ENCODE assay signal across 1 cellular context in genomic region chr2:152355411-152355831, GRCh38.
TF ChIP-seq lines count a peak whose summit lies in the region.

No MANE protein-coding gene starts in this region.

TF ChIP-seq in HepG2, 621 proteins besides CTCF, POLR2A, EP300 and RAD21 (continued from another document and continues in another):
- TF ChIP-seq GPBP1L1 (CRISPR knock-in tag; IDR thresholded peaks at IDR 0.05) (no peak), ZNF251 (CRISPR knock-in tag; IDR thresholded peaks at IDR 0.05) (no peak), ZNF772 (CRISPR knock-in tag; IDR thresholded peaks at IDR 0.05) (no peak), ZNF264 (CRISPR knock-in tag; IDR thresholded peaks at IDR 0.05) (no peak), SALL1 (CRISPR knock-in tag; IDR thresholded peaks at IDR 0.05) (peak; percentile 57; the same call in 1 of the 2 replicates), ZMYM4 (CRISPR knock-in tag; IDR thresholded peaks at IDR 0.05) (no peak), LBX2 (CRISPR knock-in tag; IDR thresholded peaks at IDR 0.05; ENCODE audit: borderline replicate concordance) (no peak), ZNF468 (CRISPR knock-in tag; IDR thresholded peaks at IDR 0.05) (no peak), ZGPAT (CRISPR knock-in tag; IDR thresholded peaks at IDR 0.05) (no peak), TCF7 (IDR thresholded peaks at IDR 0.05; ENCODE audit: low read depth) (peak; percentile 91), ZNF407 (CRISPR knock-in tag; IDR thresholded peaks at IDR 0.05; ENCODE audit: not compliant biosample characterization) (no peak), GLI4 (CRISPR knock-in tag; IDR thresholded peaks at IDR 0.05; ENCODE audit: borderline replicate concordance) (no peak), HNF4A (CRISPR knock-in tag; IDR thresholded peaks at IDR 0.05) (peak; percentile 60), ZFP36 (IDR thresholded peaks at IDR 0.05; ENCODE audit: borderline replicate concordance, low read depth, low read length, partially characterized antibody) (no peak), ZFAT (CRISPR knock-in tag; conservative IDR thresholded peaks at IDR 0.05) (no peak), MTF1 (CRISPR knock-in tag; IDR thresholded peaks at IDR 0.05) (no peak), GMEB1 (CRISPR knock-in tag; IDR thresholded peaks at IDR 0.05; ENCODE audit: borderline replicate concordance) (no peak), ZFX (CRISPR knock-in tag; IDR thresholded peaks at IDR 0.05; ENCODE audit: low read depth) (no peak), PAWR (CRISPR knock-in tag; IDR thresholded peaks at IDR 0.05; ENCODE audit: borderline replicate concordance) (no peak), PHF20 (CRISPR knock-in tag; IDR thresholded peaks at IDR 0.05) (no peak), ZFP90 (CRISPR knock-in tag; IDR thresholded peaks at IDR 0.05; ENCODE audit: borderline replicate concordance) (no peak), ZNF768 (CRISPR knock-in tag; IDR thresholded peaks at IDR 0.05) (no peak), ZNF891 (CRISPR knock-in tag; IDR thresholded peaks at IDR 0.05) (no peak), ZNF3 (CRISPR knock-in tag; IDR thresholded peaks at IDR 0.05) (no peak), KDM6A (CRISPR knock-in tag; IDR thresholded peaks at IDR 0.05; ENCODE audit: low read depth) (peak; percentile 62; the same call in 1 of the 2 replicates), MYNN (CRISPR knock-in tag; IDR thresholded peaks at IDR 0.05; ENCODE audit: low read depth) (no peak), ZNF124 (CRISPR knock-in tag; IDR thresholded peaks at IDR 0.05) (no peak), GFI1 (CRISPR knock-in tag; IDR thresholded peaks at IDR 0.05; ENCODE audit: borderline replicate concordance) (peak; percentile 83), ZNF501 (CRISPR knock-in tag; IDR thresholded peaks at IDR 0.05) (no peak), HDAC6 (IDR thresholded peaks at IDR 0.05; ENCODE audit: low read depth, low read length) (no peak), ERF (CRISPR knock-in tag; IDR thresholded peaks at IDR 0.05) (peak; percentile 42; the same call in 1 of the 2 replicates), TFAP4 (IDR thresholded peaks at IDR 0.05; ENCODE audit: borderline replicate concordance, low read depth) (no peak), RXRB (CRISPR knock-in tag; IDR thresholded peaks at IDR 0.05; ENCODE audit: borderline replicate concordance) (peak; percentile 27; the same call in 1 of the 2 replicates), NR0B2 (CRISPR knock-in tag; IDR thresholded peaks at IDR 0.05) (no peak), ZNF510 (CRISPR knock-in tag; IDR thresholded peaks at IDR 0.05; ENCODE audit: low read depth) (no peak), FOXP4 (CRISPR knock-in tag; IDR thresholded peaks at IDR 0.05) (peak; percentile 56; the same call in 1 of the 2 replicates), KDM4B (CRISPR knock-in tag; IDR thresholded peaks at IDR 0.05) (no peak), ZHX2 (IDR thresholded peaks at IDR 0.05; ENCODE audit: low read depth) (no peak), ZHX2 (CRISPR knock-in tag; IDR thresholded peaks at IDR 0.05; ENCODE audit: borderline replicate concordance) (no peak), NPAS2 (CRISPR knock-in tag; IDR thresholded peaks at IDR 0.05; ENCODE audit: borderline replicate concordance) (no peak)
